ENCODE assay signal across 17 cellular contexts in genomic region chr3:4748701-4749378, GRCh38.
A peak's percentile ranks its signal among the peaks of the same experiment; 100 is the strongest.
DNase-seq lines count a peak whose midpoint lies in the region; ATAC-seq, FAIRE-seq and TF ChIP-seq lines count a peak whose summit lies in the region.
"Had no signal": no experiment of that assay in that cellular context is flagged by ENCODE, and none has a peak within 500 bp of the region (broad histone marks: within the 10 kb centered on the region; RNA-seq: fewer than 3 reads in every experiment).

No MANE protein-coding gene starts in this region.

- H3K4me1 ChIP-seq in kidney (ENCODE audit: control insufficient read depth in 1 of 2, insufficient read depth in 1 of 2, low read depth in 1 of 2, low read length in 2 of 2) (peaks cover 32 to 41% of the 10 kb centered on the region in 2 donors), MM.1S (ENCODE audit: low read length) (no peaks in the 10 kb centered on the region)

- H3K36me3 ChIP-seq in kidney (ENCODE audit: control insufficient read depth in 1 of 2, insufficient read depth in 2 of 2, low read length in 2 of 2) (peaks cover 2 to 8% of the 10 kb centered on the region in 2 donors), MM.1S (replicated peaks; ENCODE audit: insufficient read depth, low read length) (no peaks in the 10 kb centered on the region)
- H3K36me3 ChIP-seq: gastrocnemius medialis had no signal

- H3K27ac ChIP-seq in kidney (ENCODE audit: low read depth in 2 of 2, low read length in 2 of 2) (peak overlapping the region; percentile 43 to 51), substantia nigra (ENCODE audit: low read depth, low read length, poor library complexity, severe bottlenecking) (no peak overlapping the region), MM.1S (ENCODE audit: low read length) (no peak overlapping the region)

- no peak for FAIRE-seq in kidney (lab: Jason Lieb, UNC)
- FAIRE-seq: colon, K562 had no signal

- H3K4me3 ChIP-seq in kidney (ENCODE audit: low read length in 2 of 2) (peak overlapping the region; percentile 22 to 76), MM.1S (ENCODE audit: low read length) (no peak overlapping the region)
- H3K4me3 ChIP-seq: gastrocnemius medialis, GM23338, K562 had no signal

- ATAC-seq in GM21367 (IDR thresholded peaks at IDR 0.05; ENCODE audit: unreplicated experiment): peak; percentile 17
- peak; percentile 29 for ATAC-seq in HG03469 (IDR thresholded peaks at IDR 0.05; ENCODE audit: unreplicated experiment)
- ATAC-seq: GM23338, K562 had no signal

- H3K9me3 ChIP-seq in kidney (ENCODE audit: control insufficient read depth in 1 of 2, low read length in 2 of 2) (no peaks in the 10 kb centered on the region), MM.1S (replicated peaks; ENCODE audit: insufficient read depth, low read length) (no peaks in the 10 kb centered on the region)
- H3K9me3 ChIP-seq: gastrocnemius medialis had no signal

- intact Hi-C loops in kidney (cut with DNase I): no loop called here

- H2AFZ ChIP-seq in MM.1S (ENCODE audit: low read length): no peak overlapping the region
- H2AFZ ChIP-seq: GM23338 had no signal

- no peaks in the 10 kb centered on the region for H3K9me2 ChIP-seq in MM.1S (replicated peaks; ENCODE audit: insufficient read depth, low read length)

- DNase-seq in CD1c-positive myeloid dendritic cell (ENCODE audit: extremely low spot score) (peak; percentile 18), kidney (no peak), islet precursor cell (no peak), substantia nigra (lab: John Stamatoyannopoulos, UW) (no peak), MM.1S (no peak), cerebellar nuclear complex (lab: John Stamatoyannopoulos, UW) (no peak)
- DNase-seq: activated T-cell treated with anti-CD3 and anti-CD28 coated beads, Interleukin-2, amount 50 U/mL, for 24 hours; gastrocnemius medialis; GF-D8; mammary epithelial cell; NCI-H526; T-helper 1 cell had no signal

- no peaks in the 10 kb centered on the region for H4K20me1 ChIP-seq in MM.1S (ENCODE audit: insufficient read depth, low read length)

- peak overlapping the region in 1 of 2 donors; percentile 91 for H3K9ac ChIP-seq in kidney (ENCODE audit: low read length in 2 of 2)
- H3K9ac ChIP-seq in MM.1S (ENCODE audit: low read length): no peak overlapping the region

- no peaks in the 10 kb centered on the region for H3F3A ChIP-seq in MM.1S (ENCODE audit: insufficient read depth, low read length)

- TF ChIP-seq CTCF in kidney (IDR thresholded peaks at IDR 0.05; ENCODE audit: borderline replicate concordance, extremely low read depth, insufficient read depth) (no peak), MM.1S (IDR thresholded peaks at IDR 0.05; ENCODE audit: low read length) (no peak)

- no peak overlapping the region for H3K4me2 ChIP-seq in MM.1S (ENCODE audit: low read depth, low read length)
- H3K4me2 ChIP-seq: GM23338 had no signal

- H3K79me2 ChIP-seq in MM.1S (ENCODE audit: low read length): no peaks in the 10 kb centered on the region

- H3K27me3 ChIP-seq in MM.1S (replicated peaks; ENCODE audit: insufficient read depth, low read length): no peaks in the 10 kb centered on the region
- H3K27me3 ChIP-seq: gastrocnemius medialis had no signal

Comparison
In these comparisons a context has a peak if more than half of its experiments do, and no peak if none do; other contexts are left out.
1. H3K27ac ChIP-seq: peak in kidney (2 of 2); none in substantia nigra (single experiment) and MM.1S (single experiment).